In the genomic region with DNA sequence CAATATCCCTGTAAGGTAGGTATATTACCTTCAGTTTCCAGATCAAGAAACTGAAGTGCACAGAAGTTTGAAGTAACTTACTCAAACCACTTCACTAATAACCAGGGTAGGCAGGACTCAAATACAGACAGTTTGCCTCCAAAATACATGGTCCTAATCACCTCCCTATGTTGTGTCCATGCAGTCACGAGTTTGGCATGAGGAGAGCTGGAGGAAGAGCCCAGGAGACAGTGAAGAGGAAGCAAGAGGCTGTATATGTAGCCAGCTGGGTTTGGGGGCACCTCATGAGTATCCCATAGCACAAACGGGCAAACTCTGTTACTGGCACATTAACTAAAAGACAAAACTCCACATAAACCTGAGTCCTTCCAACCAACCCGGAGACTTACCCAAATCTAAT, we compare ENCODE assay signal across 15 cellular contexts.
DNase-seq lines count a peak whose midpoint lies in the region; ATAC-seq lines count a peak whose summit lies in the region.
"Had no signal": no experiment of that assay in that cellular context is flagged by ENCODE, and none has a peak within 500 bp of the region (broad histone marks: within the 10 kb centered on the region; RNA-seq: fewer than 3 reads in every experiment).

No MANE protein-coding gene starts in this region.

- peak overlapping the region; percentile 88 to 100 (median 97) for H3K27ac Mint-ChIP-seq in CD4-positive, alpha-beta memory T cell
- peak overlapping the region; percentile 93 for H3K27ac Mint-ChIP-seq in activated T-helper 1 cell treated with anti-CD3 and anti-CD28 coated beads, Interleukin-12 subunit alpha, Interleukin-12 subunit beta, Interleukin-2, Interleukin-4 antibody, amounts not matched to agents 30 ng/mL and 10 ng/mL and 1 ng/mL, durations not matched to agents 14 hours and 24 hours and 36 hours
- peak overlapping the region; percentile 94 to 99 (median 96) for H3K27ac Mint-ChIP-seq in naive thymus-derived CD4-positive, alpha-beta T cell

- ATAC-seq in GM18868 (IDR thresholded peaks at IDR 0.05; ENCODE audit: unreplicated experiment) = peak; percentile 8
- no peak for ATAC-seq in naive thymus-derived CD4-positive, alpha-beta T cell
- ATAC-seq in HG03095 (IDR thresholded peaks at IDR 0.05; ENCODE audit: unreplicated experiment) = no peak
- no peak for ATAC-seq in HG03025 (IDR thresholded peaks at IDR 0.05; ENCODE audit: low FRiP score, unreplicated experiment)
- ATAC-seq in HG02938 (IDR thresholded peaks at IDR 0.05; ENCODE audit: unreplicated experiment) = no peak

- H3K27me3 ChIP-seq in CD4-positive, alpha-beta memory T cell (ENCODE audit: insufficient read depth, low read length) = no peaks in the 10 kb centered on the region
- no peaks in the 10 kb centered on the region for H3K27me3 ChIP-seq in naive thymus-derived CD4-positive, alpha-beta T cell (ENCODE audit: control insufficient read depth in 2 of 2, insufficient read depth in 2 of 2, low read length in 2 of 2)

- H3K36me3 ChIP-seq in CD4-positive, alpha-beta memory T cell (ENCODE audit: insufficient read depth, low read length) = peaks cover 25% of the 10 kb centered on the region
- peaks cover 0 to 16% (median 4%) of the 10 kb centered on the region in 3 experiments for H3K36me3 ChIP-seq in naive thymus-derived CD4-positive, alpha-beta T cell (ENCODE audit: control insufficient read depth in 2 of 3, insufficient read depth in 3 of 3, low read length in 3 of 3)

- H3K27me3 Mint-ChIP-seq in CD4-positive, alpha-beta memory T cell = no peaks in the 10 kb centered on the region
- H3K27me3 Mint-ChIP-seq in activated T-helper 1 cell treated with anti-CD3 and anti-CD28 coated beads, Interleukin-12 subunit alpha, Interleukin-12 subunit beta, Interleukin-2, Interleukin-4 antibody, amounts not matched to agents 30 ng/mL and 10 ng/mL and 1 ng/mL, durations not matched to agents 14 hours and 24 hours and 36 hours (ENCODE audit: insufficient read depth) = no peaks in the 10 kb centered on the region
- no peaks in the 10 kb centered on the region for H3K27me3 Mint-ChIP-seq in naive thymus-derived CD4-positive, alpha-beta T cell

- no peaks in the 10 kb centered on the region for H3K9me3 ChIP-seq in CD4-positive, alpha-beta memory T cell (ENCODE audit: control insufficient read depth in 1 of 2, low read length in 2 of 2)
- no peaks in the 10 kb centered on the region for H3K9me3 ChIP-seq in naive thymus-derived CD4-positive, alpha-beta T cell (ENCODE audit: control insufficient read depth in 2 of 3, low read length in 3 of 3)
- H3K9me3 ChIP-seq: mucosa of descending colon had no signal

- DNase-seq in CD4-positive, alpha-beta memory T cell = peak in 2 of 5 donors; percentile 30 to 39
- DNase-seq in activated T-helper 1 cell treated with anti-CD3 and anti-CD28 coated beads, Interleukin-12 subunit alpha, Interleukin-12 subunit beta, Interleukin-2, Interleukin-4 antibody, amounts not matched to agents 30 ng/mL and 10 ng/mL and 1 ng/mL, durations not matched to agents 14 hours and 24 hours and 36 hours (ENCODE audit: low spot score) = no peak
- DNase-seq in naive thymus-derived CD4-positive, alpha-beta T cell = no peak
- DNase-seq: C1 segment of cervical spinal cord; caudate nucleus; DND-41; mucosa of descending colon; NCI-H1436; NCI-H510A; stimulated activated CD4-positive, alpha-beta T cell treated with anti-CD3 and anti-CD28 coated beads, Interleukin-1b, Interleukin-23, amount 100 ng/mL, for 48 hours had no signal

- CTCF ChIA-PET in CD4-positive, alpha-beta memory T cell (lab: Charles Lee; ENCODE audit: partially characterized antibody) = interaction anchor here (0.8 to 5.0 kb wide), 4 partner anchors 15 to 253 kb away, joined by 3 to 41 read pairs (median 16); no protein-coding TSS in a partner anchor
- CTCF ChIA-PET in naive thymus-derived CD4-positive, alpha-beta T cell (lab: Charles Lee) = interaction anchor here (0.6 to 1.5 kb wide), 3 partner anchors 11 to 244 kb away, joined by 3 to 4 read pairs (median 3); no protein-coding TSS in a partner anchor

- H3K4me3 ChIP-seq in CD4-positive, alpha-beta memory T cell (ENCODE audit: low read length in 2 of 2) = peak overlapping the region in 1 of 2 donors; percentile 54
- H3K4me3 ChIP-seq in naive thymus-derived CD4-positive, alpha-beta T cell (ENCODE audit: low read length) = no peak overlapping the region
- H3K4me3 ChIP-seq: mucosa of descending colon had no signal

- intact Hi-C loops in CD4-positive, alpha-beta memory T cell (cut with micrococcal nuclease) = loop anchor here (2.0 to 5.0 kb wide), 2 partner anchors 127 to 244 kb away; partner anchors contain the start of gene CREBL2
- intact Hi-C loops in activated T-helper 1 cell treated with anti-CD3 and anti-CD28 coated beads, Interleukin-12 subunit alpha, Interleukin-12 subunit beta, Interleukin-2, Interleukin-4 antibody, amounts not matched to agents 30 ng/mL and 10 ng/mL and 1 ng/mL, durations not matched to agents 14 hours and 24 hours and 36 hours (cut with micrococcal nuclease) = loop anchor here (2.0 kb wide), 1 partner anchor 213 kb away; the partner anchor contains the start of gene GPR19
- intact Hi-C loops in naive thymus-derived CD4-positive, alpha-beta T cell (cut with micrococcal nuclease) = loop anchor here (2.0 to 10.0 kb wide), 10 partner anchors 17 to 619 kb away; partner anchors contain the start of genes CDKN1B (in 1 of the 2), CREBL2 (in 1 of the 2), GPR19 (in 1 of the 2) and GSG1 (in 1 of the 2)

- H3K36me3 Mint-ChIP-seq in CD4-positive, alpha-beta memory T cell = peaks cover 48 to 54% of the 10 kb centered on the region in 2 donors
- peaks cover 59% of the 10 kb centered on the region for H3K36me3 Mint-ChIP-seq in activated T-helper 1 cell treated with anti-CD3 and anti-CD28 coated beads, Interleukin-12 subunit alpha, Interleukin-12 subunit beta, Interleukin-2, Interleukin-4 antibody, amounts not matched to agents 30 ng/mL and 10 ng/mL and 1 ng/mL, durations not matched to agents 14 hours and 24 hours and 36 hours (ENCODE audit: low read depth)
- peaks cover 10 to 57% (median 37%) of the 10 kb centered on the region in 5 donors for H3K36me3 Mint-ChIP-seq in naive thymus-derived CD4-positive, alpha-beta T cell

- H3K4me3 Mint-ChIP-seq in CD4-positive, alpha-beta memory T cell = peak overlapping the region; percentile 60 to 90 (median 82)
- H3K4me3 Mint-ChIP-seq in activated T-helper 1 cell treated with anti-CD3 and anti-CD28 coated beads, Interleukin-12 subunit alpha, Interleukin-12 subunit beta, Interleukin-2, Interleukin-4 antibody, amounts not matched to agents 30 ng/mL and 10 ng/mL and 1 ng/mL, durations not matched to agents 14 hours and 24 hours and 36 hours = peak overlapping the region; percentile 72
- H3K4me3 Mint-ChIP-seq in naive thymus-derived CD4-positive, alpha-beta T cell = peak overlapping the region in 7 of 10 donors; percentile 34 to 87 (median 70)

- peaks cover 77% of the 10 kb centered on the region for H3K4me1 ChIP-seq in CD4-positive, alpha-beta memory T cell (ENCODE audit: insufficient read depth, low read length)
- H3K4me1 ChIP-seq in naive thymus-derived CD4-positive, alpha-beta T cell (ENCODE audit: control insufficient read depth in 2 of 2, insufficient read depth in 2 of 2, low read length in 2 of 2) = peaks cover 25 to 26% of the 10 kb centered on the region in 2 donors

- H3K27ac ChIP-seq in CD4-positive, alpha-beta memory T cell (ENCODE audit: low read depth, low read length) = peak overlapping the region; percentile 88
- peak overlapping the region; percentile 86 for H3K27ac ChIP-seq in naive thymus-derived CD4-positive, alpha-beta T cell (ENCODE audit: low read depth, low read length)
- H3K27ac ChIP-seq: KMS-11 had no signal

- H3K9me3 Mint-ChIP-seq in CD4-positive, alpha-beta memory T cell = peaks cover 0 to 2% (median 0%) of the 10 kb centered on the region in 8 donors
- peaks cover 3% of the 10 kb centered on the region for H3K9me3 Mint-ChIP-seq in activated T-helper 1 cell treated with anti-CD3 and anti-CD28 coated beads, Interleukin-12 subunit alpha, Interleukin-12 subunit beta, Interleukin-2, Interleukin-4 antibody, amounts not matched to agents 30 ng/mL and 10 ng/mL and 1 ng/mL, durations not matched to agents 14 hours and 24 hours and 36 hours
- no peaks in the 10 kb centered on the region for H3K9me3 Mint-ChIP-seq in naive thymus-derived CD4-positive, alpha-beta T cell

- H3K4me1 Mint-ChIP-seq in CD4-positive, alpha-beta memory T cell = peaks cover 49 to 88% (median 67%) of the 10 kb centered on the region in 4 donors
- H3K4me1 Mint-ChIP-seq in activated T-helper 1 cell treated with anti-CD3 and anti-CD28 coated beads, Interleukin-12 subunit alpha, Interleukin-12 subunit beta, Interleukin-2, Interleukin-4 antibody, amounts not matched to agents 30 ng/mL and 10 ng/mL and 1 ng/mL, durations not matched to agents 14 hours and 24 hours and 36 hours (ENCODE audit: low read depth) = peaks cover 82% of the 10 kb centered on the region
- H3K4me1 Mint-ChIP-seq in naive thymus-derived CD4-positive, alpha-beta T cell = peaks cover 15 to 69% (median 53%) of the 10 kb centered on the region in 7 donors

- POLR2A ChIA-PET in CD4-positive, alpha-beta memory T cell (lab: Charles Lee; ENCODE audit: partially characterized antibody) = interaction anchor here (0.6 to 39.3 kb wide), 22 partner anchors 8 to 236 kb away, joined by 3 to 970 read pairs (median 14); partner anchors contain the start of genes BORCS5, CDKN1B and DUSP16
- POLR2A ChIA-PET in naive thymus-derived CD4-positive, alpha-beta T cell (lab: Charles Lee) = interaction anchor here (1.1 to 4.5 kb wide), 5 partner anchors 9 to 117 kb away, joined by 3 to 48 read pairs (median 5); partner anchors contain the start of gene DUSP16
